27 cellular contexts compared by ENCODE assay signal in genomic region chr20:45115829-45116228, GRCh38. TPM values are rescaled to one million over a fixed set of nuclear protein-coding genes. Genes with fewer than 3 reads are reported as not detected.
"Had no signal": no experiment of that assay in that cellular context is flagged by ENCODE, and none has a peak within 500 bp of the region (broad histone marks: within the 10 kb centered on the region; RNA-seq: fewer than 3 reads in every experiment).

No MANE protein-coding gene starts in this region.

- H3K27ac ChIP-seq: colonic mucosa, heart left ventricle, parathyroid adenoma, prostate gland, right lobe of liver, spleen, thyroid gland had no signal

- H3K4me1 Mint-ChIP-seq: nephron progenitor cell had no signal

- H3K36me3 ChIP-seq: colonic mucosa, heart left ventricle, prostate gland, right lobe of liver, spleen, thyroid gland had no signal

- H3K4me1 ChIP-seq: colonic mucosa, heart left ventricle, parathyroid adenoma, prostate gland, right lobe of liver, spleen had no signal

- H3K27me3 ChIP-seq: colonic mucosa, right lobe of liver, thyroid gland had no signal

- H3K36me3 Mint-ChIP-seq: naive thymus-derived CD4-positive, alpha-beta T cell; stimulated activated naive B cell treated with anti-CD40 and anti-IgM and Interleukin-4, amounts not matched to agents 10 μg/mL and 1 μg/mL and 100 μg/mL, for 72 hours; type B pancreatic cell had no signal

- DNase-seq: colonic mucosa; dermis blood vessel endothelial cell; heart left ventricle; hypothalamus; mammary epithelial cell; naive thymus-derived CD4-positive, alpha-beta T cell; nephron progenitor cell; right lobe of liver; spleen; stimulated activated CD4-positive, alpha-beta T cell treated with anti-CD3 and anti-CD28 coated beads, Interleukin-15, amount 100 ng/mL, for 24 hours; stimulated activated CD4-positive, alpha-beta T cell treated with anti-CD3 and anti-CD28 coated beads, Interleukin-1b, Interleukin-23, amount 100 ng/mL, for 48 hours; stimulated activated CD4-positive, alpha-beta T cell treated with anti-CD3 and anti-CD28 coated beads, Interleukin-4, amount 100 ng/mL, for 24 hours; stimulated activated naive B cell treated with anti-CD40 and anti-IgM and Interleukin-4, amounts not matched to agents 10 μg/mL and 1 μg/mL and 100 μg/mL, for 72 hours; thyroid gland had no signal

- H3K9me3 ChIP-seq: colonic mucosa, heart left ventricle, prostate gland, right lobe of liver, spleen, thyroid gland had no signal

- H3K9ac ChIP-seq: parathyroid adenoma had no signal

- H3K9me3 Mint-ChIP-seq: naive thymus-derived CD4-positive, alpha-beta T cell; stimulated activated naive B cell treated with anti-CD40 and anti-IgM and Interleukin-4, amounts not matched to agents 10 μg/mL and 1 μg/mL and 100 μg/mL, for 72 hours; type B pancreatic cell had no signal

- H3K79me2 ChIP-seq: parathyroid adenoma had no signal

- H2AFZ ChIP-seq: parathyroid adenoma had no signal

- H3K4me3 ChIP-seq: colonic mucosa, heart left ventricle, prostate gland, right lobe of liver, spleen, thyroid gland had no signal

- H3K27ac Mint-ChIP-seq: naive thymus-derived CD4-positive, alpha-beta T cell; type B pancreatic cell had no signal

- FAIRE-seq: frontal cortex, islet of Langerhans, urothelium cell line had no signal

- H3K4me3 Mint-ChIP-seq: naive thymus-derived CD4-positive, alpha-beta T cell; nephron progenitor cell; stimulated activated naive B cell treated with anti-CD40 and anti-IgM and Interleukin-4, amounts not matched to agents 10 μg/mL and 1 μg/mL and 100 μg/mL, for 72 hours; type B pancreatic cell had no signal

RNA-seq across cellular contexts. Expression of gene WFDC5, which starts 0.9 kb away (rescaled TPM):
- total RNA-seq: colonic mucosa; dermis blood vessel endothelial cell; epithelial cell of proximal tubule; frontal cortex; glomerular endothelial cell; heart left ventricle; left lobe of liver; mesenteric fat pad; mononuclear cell; naive thymus-derived CD4-positive, alpha-beta T cell; omental fat pad; renal cortical epithelial cell; right lobe of liver; spleen; thyroid gland had no signal
- polyA plus RNA-seq: heart left ventricle; naive thymus-derived CD4-positive, alpha-beta T cell; spleen had no signal

RNA-seq across cellular contexts. Expression of gene WFDC12, which starts 8.4 kb away (rescaled TPM):
- total RNA-seq: colonic mucosa; dermis blood vessel endothelial cell; epithelial cell of proximal tubule; frontal cortex; glomerular endothelial cell; heart left ventricle; left lobe of liver; mammary epithelial cell; mesenteric fat pad; mononuclear cell; naive thymus-derived CD4-positive, alpha-beta T cell; omental fat pad; prostate gland; renal cortical epithelial cell; right lobe of liver; spleen; thyroid gland had no signal
- polyA plus RNA-seq: heart left ventricle; naive thymus-derived CD4-positive, alpha-beta T cell; spleen had no signal

RNA-seq across cellular contexts. Expression of gene KCNS1, which starts 14.9 kb away (rescaled TPM):
- total RNA-seq: left lobe of liver, mesenteric fat pad, mononuclear cell, spleen had no signal

RNA-seq across cellular contexts. Expression of gene PI3, which starts 58.9 kb away (rescaled TPM):
- total RNA-seq: dermis blood vessel endothelial cell; epithelial cell of proximal tubule; frontal cortex; glomerular endothelial cell; left lobe of liver; mesenteric fat pad; mononuclear cell; naive thymus-derived CD4-positive, alpha-beta T cell; right lobe of liver; thyroid gland had no signal
- polyA plus RNA-seq: naive thymus-derived CD4-positive, alpha-beta T cell had no signal
